ENCODE assay signal across 16 cellular contexts in genomic region chr16:10620120-10620519, GRCh38. TPM values are rescaled to one million over a fixed set of nuclear protein-coding genes. Genes with fewer than 3 reads are reported as not detected.
DNase-seq lines count a peak whose midpoint lies in the region; ATAC-seq and TF ChIP-seq lines count a peak whose summit lies in the region.
"Had no signal": no experiment of that assay in that cellular context is flagged by ENCODE, and none has a peak within 500 bp of the region (broad histone marks: within the 10 kb centered on the region; RNA-seq: fewer than 3 reads in every experiment).

No MANE protein-coding gene starts in this region.

- H3K27me3 ChIP-seq in BE2C: no peaks in the 10 kb centered on the region
- peaks cover 14% of the 10 kb centered on the region for H3K27me3 ChIP-seq in HUES6 (ENCODE audit: control insufficient read depth, insufficient read depth, low read length)
- no peaks in the 10 kb centered on the region for H3K27me3 ChIP-seq in esophagus squamous epithelium
- H3K27me3 ChIP-seq in neuronal stem cell (ENCODE audit: control insufficient read depth in 3 of 3, insufficient read depth in 3 of 3, low read depth in 1 of 3, low read length in 3 of 3): peaks cover 0 to 50% (median 0%) of the 10 kb centered on the region in 3 experiments

- in situ Hi-C loops in KBM-7 (cut with MboI; ENCODE audit: low pct_unique_long_range_greater_than_20kb, low sequenced_read_pairs): no loop called here

- H3K4ac ChIP-seq in neuronal stem cell (ENCODE audit: low read length): no peak overlapping the region

- no peaks in the 10 kb centered on the region for H3K9me3 ChIP-seq in BE2C
- H3K9me3 ChIP-seq in HUES6 (ENCODE audit: control insufficient read depth, insufficient read depth, low read depth, low read length): no peaks in the 10 kb centered on the region
- no peaks in the 10 kb centered on the region for H3K9me3 ChIP-seq in esophagus squamous epithelium
- no peaks in the 10 kb centered on the region for H3K9me3 ChIP-seq in neuronal stem cell (replicated peaks in 1 of 2; ENCODE audit: control insufficient read depth in 2 of 2, insufficient read depth in 1 of 2, low read depth in 1 of 2, low read length in 2 of 2)

- H4K91ac ChIP-seq in neuronal stem cell (ENCODE audit: low read depth, low read length, poor library complexity): no peak overlapping the region

- H3K4me1 ChIP-seq in BE2C (peaks cover 24% of the 10 kb centered on the region), HUES6 (ENCODE audit: control insufficient read depth, insufficient read depth, low read length) (peaks cover 47% of the 10 kb centered on the region), esophagus squamous epithelium (peaks cover 33 to 45% (median 35%) of the 10 kb centered on the region in 3 donors), neuronal stem cell (ENCODE audit: control insufficient read depth in 2 of 2, insufficient read depth in 1 of 2, low read depth in 1 of 2, low read length in 2 of 2) (peaks cover 11 to 23% of the 10 kb centered on the region in 2 donors)

- DNase-seq in BE2C: no peak
- no peak for DNase-seq in esophagus squamous epithelium (lab: John Stamatoyannopoulos, UW)
- DNase-seq in neuronal stem cell (ENCODE audit: low spot score): no peak
- DNase-seq in KBM-7: no peak
- DNase-seq: CD4-positive, alpha-beta T cell; DND-41; KG1; NCI-H1092; NCI-H2107; NCI-H345; SHP77 had no signal

- H3K9ac ChIP-seq in HUES6 (ENCODE audit: low read length) (no peak overlapping the region), neuronal stem cell (ENCODE audit: low read depth, low read length, poor library complexity) (no peak overlapping the region)

- ATAC-seq in HG03571 (IDR thresholded peaks at IDR 0.05; ENCODE audit: unreplicated experiment): no peak
- ATAC-seq in HG03442 (IDR thresholded peaks at IDR 0.05; ENCODE audit: unreplicated experiment): no peak
- no peak for ATAC-seq in HG03460 (IDR thresholded peaks at IDR 0.05; ENCODE audit: unreplicated experiment)
- ATAC-seq: SK-N-SH treated with all-trans-retinoic acid at 6 μM for 48 hours had no signal

- no peak overlapping the region for H3K23ac ChIP-seq in neuronal stem cell (ENCODE audit: low read depth, low read length, poor library complexity)

- WGBS in esophagus squamous epithelium, 2 donors: 89% methylated on average over 3 to 5 of the region's 6 CpGs
- no CpG with 5 or more reads among the region's 6 CpGs for WGBS in neuronal stem cell (ENCODE audit: extremely low coverage in 2 of 2, insufficient read length in 2 of 2, insufficient replicate concordance in 1 of 2), 2 donors

- H2BK15ac ChIP-seq in neuronal stem cell (ENCODE audit: low read length): peak overlapping the region; percentile 16

- no peak overlapping the region for H3K14ac ChIP-seq in neuronal stem cell (ENCODE audit: low read length)

- no peak overlapping the region for H2BK120ac ChIP-seq in neuronal stem cell (ENCODE audit: low read depth, low read length)

- no peak overlapping the region for H3K18ac ChIP-seq in neuronal stem cell (ENCODE audit: low read length)

- intact Hi-C loops in esophagus squamous epithelium (cut with DNase I): no loop called here

- no peak for TF ChIP-seq POLR2A in esophagus squamous epithelium (IDR thresholded peaks at IDR 0.05)

- no peak overlapping the region for H2BK5ac ChIP-seq in neuronal stem cell (ENCODE audit: low read length)

- no peak overlapping the region for H3K4me2 ChIP-seq in neuronal stem cell (ENCODE audit: insufficient read depth, low read length, poor library complexity, severe bottlenecking)

- H3K4me3 ChIP-seq in BE2C (ENCODE audit: low read depth, low read length): peak overlapping the region; percentile 12
- H3K4me3 ChIP-seq in HUES6 (ENCODE audit: low read depth, low read length): peak overlapping the region; percentile 67
- no peak overlapping the region for H3K4me3 ChIP-seq in esophagus squamous epithelium
- no peak overlapping the region for H3K4me3 ChIP-seq in neuronal stem cell (ENCODE audit: low read length in 2 of 2)

- no peaks in the 10 kb centered on the region for H3K79me1 ChIP-seq in neuronal stem cell (ENCODE audit: low read depth, low read length)

- no peak overlapping the region for H4K8ac ChIP-seq in neuronal stem cell (ENCODE audit: low read depth, low read length)

- H3K36me3 ChIP-seq in BE2C: no peaks in the 10 kb centered on the region
- H3K36me3 ChIP-seq in HUES6 (ENCODE audit: control insufficient read depth, insufficient read depth, low read length): no peaks in the 10 kb centered on the region
- H3K36me3 ChIP-seq in esophagus squamous epithelium: no peaks in the 10 kb centered on the region
- no peaks in the 10 kb centered on the region for H3K36me3 ChIP-seq in neuronal stem cell (replicated peaks in 1 of 2; ENCODE audit: control insufficient read depth in 2 of 2, insufficient read depth in 2 of 2, low read length in 2 of 2)

- H2BK12ac ChIP-seq in neuronal stem cell (ENCODE audit: low read length): no peak overlapping the region

- no peak overlapping the region for H2AFZ ChIP-seq in neuronal stem cell (ENCODE audit: low read length)

- H2AK5ac ChIP-seq in neuronal stem cell (ENCODE audit: low read depth, low read length): no peak overlapping the region

- TF ChIP-seq CTCF in BE2C (IDR thresholded peaks at IDR 0.05; ENCODE audit: low read depth, low read length): no peak
- no peak for TF ChIP-seq CTCF in esophagus squamous epithelium (IDR thresholded peaks at IDR 0.05)

- H3K27ac ChIP-seq in HUES6 (ENCODE audit: low read depth, low read length): no peak overlapping the region
- peak overlapping the region; percentile 82 to 90 (median 86) for H3K27ac ChIP-seq in esophagus squamous epithelium
- H3K27ac ChIP-seq in neuronal stem cell (replicated peaks; ENCODE audit: low read length): no peak overlapping the region

RNA-seq across cellular contexts. Expression of gene EMP2, which starts 39.7 kb away (rescaled TPM):
- 1.4 TPM for polyA plus RNA-seq in BE2C (2012; ENCODE audit: insufficient read depth, insufficient read length, low read depth)
- 100 to 1,000 TPM; 108 to 121 (median 109) TPM for total RNA-seq in esophagus squamous epithelium
- 22.1 TPM for polyA plus RNA-seq in neuronal stem cell (2013, experiment 1 of 2)
- 23.3 TPM for polyA plus RNA-seq in neuronal stem cell (2013, experiment 2 of 2)
- total RNA-seq: CD4-positive, alpha-beta T cell had no signal

Comparison
In these comparisons a context has a peak if more than half of its experiments do, and no peak if none do; other contexts are left out.
1. H3K4me3 ChIP-seq: peak in BE2C (single experiment) and HUES6 (single experiment); none in esophagus squamous epithelium (0 of 4) and neuronal stem cell (0 of 2).
2. H3K27ac ChIP-seq: peak in esophagus squamous epithelium (4 of 4); none in HUES6 (single experiment) and neuronal stem cell (single experiment).